Comparison of ENCODE assay signal across 24 cellular contexts in the genomic region with DNA sequence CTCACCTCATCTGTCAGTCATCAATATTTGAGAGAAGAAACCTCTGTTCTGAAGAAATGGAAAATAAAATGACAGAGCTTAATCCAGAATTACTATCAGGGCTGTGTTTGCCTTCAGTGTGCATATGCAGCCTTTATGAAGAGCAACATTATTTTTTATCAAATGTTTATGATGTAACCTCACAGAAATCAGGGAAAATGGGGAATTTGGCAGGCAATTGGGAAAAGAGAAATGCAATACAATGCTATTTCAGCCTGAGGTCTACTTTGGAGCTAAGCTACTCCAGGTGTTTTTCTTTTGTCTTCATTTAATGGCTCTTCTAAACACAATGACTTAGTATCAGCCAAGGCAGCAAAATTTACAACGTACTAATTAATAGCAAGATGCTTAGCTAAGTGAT.
"Had no signal": no experiment of that assay in that cellular context is flagged by ENCODE, and none has a peak within 500 bp of the region (broad histone marks: within the 10 kb centered on the region; RNA-seq: fewer than 3 reads in every experiment).

No MANE protein-coding gene starts in this region.

- H3K27me3 ChIP-seq: dorsolateral prefrontal cortex, gastrocnemius medialis, ovary, right atrium auricular region, sigmoid colon, testis, tibial nerve, upper lobe of right lung, vagina had no signal

- H3K27ac Mint-ChIP-seq: naive B cell; stimulated activated naive B cell treated with anti-CD40 and anti-IgM and Interleukin-4, amounts not matched to agents 10 μg/mL and 1 μg/mL and 100 μg/mL, for 72 hours had no signal

- H3K9me3 ChIP-seq: gastrocnemius medialis, ovary, right atrium auricular region, sigmoid colon, testis, tibial nerve, upper lobe of right lung, vagina had no signal

- H3K4me3 ChIP-seq: coronary artery, dorsolateral prefrontal cortex, gastrocnemius medialis, lung, ovary, right atrium auricular region, sigmoid colon, skin epidermis, testis, tibial nerve, upper lobe of right lung, vagina had no signal

- H3K36me3 ChIP-seq: gastrocnemius medialis, ovary, right atrium auricular region, sigmoid colon, tibial nerve, upper lobe of right lung, vagina had no signal

- H3K27me3 Mint-ChIP-seq: stimulated activated naive CD8-positive, alpha-beta T cell treated with anti-CD3 and anti-CD28 coated beads, Interleukin-15, amount 100 ng/mL, for 72 hours had no signal

- DNase-seq: dorsolateral prefrontal cortex; effector CD8-positive, alpha-beta T cell; gastrocnemius medialis; immature natural killer cell; left ventricle myocardium superior; mesenchymal stem cell; naive B cell; nucleus accumbens; ovary; sigmoid colon; stimulated activated CD4-positive, alpha-beta T cell treated with anti-CD3 and anti-CD28 coated beads, Interleukin-2, amount 100 ng/mL, for 24 hours; stimulated activated CD4-positive, alpha-beta T cell treated with anti-CD3 and anti-CD28 coated beads, Interleukin-4, amount 100 ng/mL, for 4 hours; stimulated activated naive B cell treated with anti-CD40 and anti-IgM and Interleukin-4, amounts not matched to agents 10 μg/mL and 1 μg/mL and 100 μg/mL, for 72 hours; stimulated activated naive CD8-positive, alpha-beta T cell treated with anti-CD3 and anti-CD28 coated beads, Interleukin-15, amount 100 ng/mL, for 72 hours; testis; upper lobe of right lung had no signal

- ATAC-seq: esophagus mucosa; gastrocnemius medialis; stimulated activated naive B cell treated with anti-CD40 and anti-IgM and Interleukin-4, amounts not matched to agents 10 μg/mL and 1 μg/mL and 100 μg/mL, for 72 hours; stimulated activated naive CD8-positive, alpha-beta T cell treated with anti-CD3 and anti-CD28 coated beads, Interleukin-15, amount 100 ng/mL, for 72 hours; upper lobe of right lung had no signal

- H3K4me1 Mint-ChIP-seq: naive B cell; stimulated activated naive B cell treated with anti-CD40 and anti-IgM and Interleukin-4, amounts not matched to agents 10 μg/mL and 1 μg/mL and 100 μg/mL, for 72 hours had no signal

- H3K9me3 Mint-ChIP-seq: immature natural killer cell; neural crest cell; stimulated activated naive CD8-positive, alpha-beta T cell treated with anti-CD3 and anti-CD28 coated beads, Interleukin-15, amount 100 ng/mL, for 72 hours had no signal

- H3K27ac ChIP-seq: coronary artery, dorsolateral prefrontal cortex, gastrocnemius medialis, ovary, right atrium auricular region, sigmoid colon, skin epidermis, testis, upper lobe of right lung, vagina had no signal

- H3K4me3 Mint-ChIP-seq: immature natural killer cell; stimulated activated naive B cell treated with anti-CD40 and anti-IgM and Interleukin-4, amounts not matched to agents 10 μg/mL and 1 μg/mL and 100 μg/mL, for 72 hours; stimulated activated naive CD8-positive, alpha-beta T cell treated with anti-CD3 and anti-CD28 coated beads, Interleukin-15, amount 100 ng/mL, for 72 hours had no signal

- H3K36me3 Mint-ChIP-seq: immature natural killer cell; naive B cell; stimulated activated naive B cell treated with anti-CD40 and anti-IgM and Interleukin-4, amounts not matched to agents 10 μg/mL and 1 μg/mL and 100 μg/mL, for 72 hours had no signal
